Comparison of ENCODE assay signal across 29 cellular contexts in genomic region chr2:125167152-125167551, GRCh38.
DNase-seq lines count a peak whose midpoint lies in the region; ATAC-seq, FAIRE-seq and TF ChIP-seq lines count a peak whose summit lies in the region.
"Had no signal": no experiment of that assay in that cellular context is flagged by ENCODE, and none has a peak within 500 bp of the region (broad histone marks: within the 10 kb centered on the region; RNA-seq: fewer than 3 reads in every experiment).

No MANE protein-coding gene starts in this region.

- H3K4me3 ChIP-seq in AG09309 (ENCODE audit: control insufficient read depth, low read depth, low read length) (no peak overlapping the region), astrocyte of the spinal cord (ENCODE audit: low read depth, low read length) (no peak overlapping the region), fibroblast of the aortic adventitia (ENCODE audit: low read depth, low read length) (no peak overlapping the region)
- H3K4me3 ChIP-seq: adrenal gland, cardiac muscle cell, colonic mucosa, SJSA1 had no signal

- in situ Hi-C loops in astrocyte of the spinal cord (cut with HindIII; ENCODE audit: low sequenced_read_pairs) = no loop called here

- no peak for ATAC-seq in HG03442 (IDR thresholded peaks at IDR 0.05; ENCODE audit: unreplicated experiment)
- ATAC-seq: left ventricle myocardium superior; naive thymus-derived CD4-positive, alpha-beta T cell had no signal

- FAIRE-seq in urothelium cell line (lab: Jason Lieb, UNC) (no peak), GM19239 (lab: Jason Lieb, UNC) (no peak)
- FAIRE-seq: GM18507, keratinocyte, RCC 7860 had no signal

- TF ChIP-seq CTCF in AG09309 (IDR thresholded peaks at IDR 0.05; ENCODE audit: control insufficient read depth, insufficient read depth, low read depth, low read length, missing control alignments) (no peak), astrocyte of the spinal cord (IDR thresholded peaks at IDR 0.05; ENCODE audit: low read depth, low read length) (no peak), fibroblast of the aortic adventitia (IDR thresholded peaks at IDR 0.05; ENCODE audit: insufficient read depth, low read length) (no peak)

- DNase-seq in AG09309 (ENCODE audit: low read depth) (peak; percentile 39), HS-5 (ENCODE audit: low read depth) (peak; percentile 31), astrocyte of the spinal cord (ENCODE audit: low read depth, low spot score) (peak; percentile 26), fibroblast of the aortic adventitia (ENCODE audit: low read depth) (peak; percentile 47), foreskin melanocyte (no peak), urothelium cell line (ENCODE audit: low spot score) (no peak), GM19239 (ENCODE audit: insufficient read length, low spot score) (no peak)
- DNase-seq: activated CD4-positive, alpha-beta T cell treated with anti-CD3 and anti-CD28 coated beads, Interleukin-2, amount 50 U/mL, for 4 hours; activated naive CD4-positive, alpha-beta T cell treated with Interleukin-2 at 50 U/mL for 16 hours; adrenal gland; CD8-positive, alpha-beta memory T cell; colonic mucosa; effector CD8-positive, alpha-beta T cell; erythroblast; glutamatergic neuron; HFFc6; left ventricle myocardium superior; MM.1S; naive thymus-derived CD4-positive, alpha-beta T cell; NCI-H1417; NCI-H2029 treated with DMSO at 0.1 percent for 48 hours; NCI-H226; T-helper 1 cell had no signal

Comparison
In these comparisons a context has a peak if more than half of its experiments do, and no peak if none do; other contexts are left out.
1. DNase-seq: peak in AG09309 (single experiment), HS-5 (single experiment), astrocyte of the spinal cord (single experiment) and fibroblast of the aortic adventitia (single experiment); none in foreskin melanocyte (single experiment), urothelium cell line (single experiment) and GM19239 (single experiment).